1 cellular context compared by ENCODE assay signal in genomic region chr17:40980594-40980993, GRCh38.
TF ChIP-seq lines count a peak whose summit lies in the region.

No MANE protein-coding gene starts in this region.

TF ChIP-seq in SK-N-SH, 30 proteins besides CTCF, POLR2A, EP300 and RAD21 (continued from another document):
- no peak for TF ChIP-seq USF1 (IDR thresholded peaks at IDR 0.05; ENCODE audit: borderline replicate concordance, low read depth)
- TF ChIP-seq TEAD4 (IDR thresholded peaks at IDR 0.05; ENCODE audit: borderline replicate concordance, insufficient read depth): no peak
- TF ChIP-seq IRF3 (IDR thresholded peaks at IDR 0.05; ENCODE audit: low read depth, low read length): no peak
- no peak for TF ChIP-seq RXRA (IDR thresholded peaks at IDR 0.05; ENCODE audit: borderline replicate concordance, low read depth)
- no peak for TF ChIP-seq MAX (IDR thresholded peaks at IDR 0.05; ENCODE audit: low read depth)
- TF ChIP-seq MXI1 (IDR thresholded peaks at IDR 0.05; ENCODE audit: low read depth, low read length): no peak
- no peak for TF ChIP-seq MEF2A (IDR thresholded peaks at IDR 0.05; ENCODE audit: borderline replicate concordance, low read depth)
- TF ChIP-seq SMC3 (IDR thresholded peaks at IDR 0.05; ENCODE audit: low read depth, low read length): no peak
- TF ChIP-seq GATA2 (CRISPR knock-in tag; IDR thresholded peaks at IDR 0.05): no peak
